Comparison of ENCODE assay signal across 8 cellular contexts in genomic region chr22:38180841-38181452, GRCh38.
DNase-seq lines count a peak whose midpoint lies in the region; ATAC-seq and TF ChIP-seq lines count a peak whose summit lies in the region.

No MANE protein-coding gene starts in this region.

- H3K4me3 ChIP-seq in HUES6 (ENCODE audit: low read depth, low read length): peak overlapping the region; percentile 66

- peak overlapping the region; percentile 82 for H3K9ac ChIP-seq in HUES6 (ENCODE audit: low read length)

- no peaks in the 10 kb centered on the region for H3K9me3 ChIP-seq in HUES6 (ENCODE audit: control insufficient read depth, insufficient read depth, low read depth, low read length)

- H3K36me3 ChIP-seq in HUES6 (ENCODE audit: control insufficient read depth, insufficient read depth, low read length): no peaks in the 10 kb centered on the region

- no peaks in the 10 kb centered on the region for H3K27me3 ChIP-seq in HUES6 (ENCODE audit: control insufficient read depth, insufficient read depth, low read length)

- peak overlapping the region; percentile 91 for H3K27ac ChIP-seq in HUES6 (ENCODE audit: low read depth, low read length)

- peaks cover 32% of the 10 kb centered on the region for H3K4me1 ChIP-seq in HUES6 (ENCODE audit: control insufficient read depth, insufficient read depth, low read length)

- ATAC-seq in HG02870 (IDR thresholded peaks at IDR 0.05; ENCODE audit: unreplicated experiment) (no peak), HG02571 (IDR thresholded peaks at IDR 0.05; ENCODE audit: unreplicated experiment) (no peak)

- peak; percentile 29 for TF ChIP-seq POLR2A in GM10847 (IDR thresholded peaks at IDR 0.05; ENCODE audit: extremely low read depth, insufficient read length)

- DNase-seq in activated T-helper 1 cell treated with Interleukin-2 at 50 U/mL for 16 hours (ENCODE audit: low read depth) (peak; percentile 13), germinal center (ENCODE audit: low spot score) (peak; percentile 40), pons (ENCODE audit: low spot score) (peak; percentile 89), glomerular visceral epithelial cell (ENCODE audit: extremely low spot score) (no peak)
